Comparison of ENCODE assay signal across 9 cellular contexts in the genomic region with DNA sequence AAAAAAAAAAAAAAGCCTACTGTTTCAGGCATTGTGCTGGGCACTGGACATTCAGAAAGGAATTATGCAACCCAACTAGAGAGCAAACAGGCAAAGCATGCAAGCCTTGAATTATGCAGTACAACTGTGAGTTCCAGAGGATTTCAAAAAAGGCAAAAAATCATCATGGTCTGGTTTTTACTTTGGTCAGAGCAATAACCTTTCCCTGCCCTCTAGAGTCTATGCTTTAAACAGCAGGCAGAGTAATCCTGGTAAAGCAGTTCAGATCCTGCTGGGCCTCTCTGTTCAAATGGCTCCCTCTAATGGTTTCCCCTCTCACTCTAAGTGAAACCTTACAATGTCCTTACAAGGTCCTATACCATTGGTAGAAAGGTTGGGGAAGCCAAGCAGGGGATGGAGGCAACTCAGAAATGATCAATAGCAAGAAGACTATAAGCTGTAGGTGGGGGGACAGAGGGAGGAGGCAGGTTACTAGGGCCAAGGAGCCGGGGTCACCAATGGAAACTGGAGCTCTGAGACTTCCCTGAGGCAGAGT. TPM values are rescaled to one million over a fixed set of nuclear protein-coding genes. Genes with fewer than 3 reads are reported as not detected.
DNase-seq lines count a peak whose midpoint lies in the region; ATAC-seq and TF ChIP-seq lines count a peak whose summit lies in the region.
"Had no signal": no experiment of that assay in that cellular context is flagged by ENCODE, and none has a peak within 500 bp of the region (broad histone marks: within the 10 kb centered on the region; RNA-seq: fewer than 3 reads in every experiment).

No MANE protein-coding gene starts in this region.

- no peak overlapping the region for H3K4me3 Mint-ChIP-seq in Calu3 (ENCODE audit: low read depth, unreplicated experiment)
- H3K4me3 Mint-ChIP-seq in H9 = no peak overlapping the region
- peak overlapping the region in 1 of 8 donors; percentile 57 for H3K4me3 Mint-ChIP-seq in naive B cell

- CTCF ChIA-PET in Calu3 (lab: Charles Lee) = interaction anchor here (0.6 to 1.6 kb wide), 4 partner anchors 14 to 72 kb away, joined by 4 to 13 read pairs (median 5); no protein-coding TSS in a partner anchor

- no peak overlapping the region for H4K91ac ChIP-seq in H9 (ENCODE audit: insufficient read length, low read depth, low read length)

- H3K9me3 Mint-ChIP-seq in Calu3 (ENCODE audit: low read depth, unreplicated experiment) (no peaks in the 10 kb centered on the region), H9 (no peaks in the 10 kb centered on the region), naive B cell (no peaks in the 10 kb centered on the region)

- no peaks in the 10 kb centered on the region for H3K4me1 ChIP-seq in H9 (ENCODE audit: insufficient read depth, low read length)

- BruUV-seq in Calu3 (replicated peaks; lab: Mats Ljungman, UMichigan) = no TSS peak

- H2BK20ac ChIP-seq in H9 (ENCODE audit: low read depth, low read length, poor library complexity, severe bottlenecking) = no peak overlapping the region

- H3K36me3 Mint-ChIP-seq in Calu3 (ENCODE audit: insufficient read depth, unreplicated experiment) (peaks cover 19% of the 10 kb centered on the region), H9 (ENCODE audit: insufficient read depth in 1 of 3, low read depth in 3 of 3) (no peaks in the 10 kb centered on the region), naive B cell (no peaks in the 10 kb centered on the region)

- H3K4me3 ChIP-seq in WI38 (ENCODE audit: low read depth, low read length) = no peak overlapping the region

- H3K9me3 ChIP-seq in H9 (ENCODE audit: control insufficient read depth, low read depth, low read length) = no peaks in the 10 kb centered on the region

- no peaks in the 10 kb centered on the region for H3K23me2 ChIP-seq in H9 (ENCODE audit: insufficient read length, low read depth, low read length, poor library complexity, severe bottlenecking)

- no peaks in the 10 kb centered on the region for H3K79me1 ChIP-seq in H9 (ENCODE audit: insufficient read depth, low read depth, low read length, poor library complexity, severe bottlenecking)

- no peak overlapping the region for H3K4me2 ChIP-seq in H9 (ENCODE audit: insufficient read depth, insufficient read length, low read length)

- H3K27ac Mint-ChIP-seq in Calu3 (ENCODE audit: unreplicated experiment) (no peak overlapping the region), H9 (0 out of 7 replicates have a peak overlapping the region, but pooled peaks of 1 of the 3 experiments have one; percentile 39), naive B cell (peak overlapping the region in 1 of 6 donors; percentile 60)

- H3K14ac ChIP-seq in H9 (ENCODE audit: insufficient read depth, low read length) = no peak overlapping the region

- no peak overlapping the region for H3T11ph ChIP-seq in H9 (ENCODE audit: low read length)

- no peak overlapping the region for H2BK120ac ChIP-seq in H9 (ENCODE audit: low read depth, low read length, poor library complexity, severe bottlenecking)

- DNase-seq in Calu3 = peak; percentile 64
- peak; percentile 83 for DNase-seq in H9
- peak; percentile 77 for DNase-seq in NCI-H345 (lab: John Stamatoyannopoulos, UW)
- DNase-seq in naive B cell = peak; percentile 56

- intact Hi-C loops in Calu3 (cut with micrococcal nuclease; ENCODE audit: unreplicated experiment) = loop anchor here (1.0 kb wide), 1 partner anchor 37 kb away; no protein-coding TSS in a partner anchor

- no peak overlapping the region for H3K56ac ChIP-seq in H9 (ENCODE audit: insufficient read length, low read depth, low read length)

- H3K4ac ChIP-seq in H9 (ENCODE audit: low read depth, low read length) = no peak overlapping the region

- peak overlapping the region; percentile 43 for H3K18ac ChIP-seq in H9 (ENCODE audit: insufficient read length, low read depth, low read length)

- no peak overlapping the region for H4K8ac ChIP-seq in H9 (replicated peaks; ENCODE audit: insufficient read length, low read depth, low read length)

- no peaks in the 10 kb centered on the region; the same call in 1 of the 2 replicates for H3K79me2 ChIP-seq in H9 (ENCODE audit: insufficient read depth, low read length)

- H3K27ac ChIP-seq in H9 (ENCODE audit: insufficient read length, low read depth, low read length) = no peak overlapping the region

- no peak overlapping the region for H2BK12ac ChIP-seq in H9 (ENCODE audit: insufficient read length, low read depth, low read length)

- no peak overlapping the region for H4K5ac ChIP-seq in H9 (ENCODE audit: insufficient read length, low read depth, low read length)

- no peak overlapping the region for H3K9ac ChIP-seq in H9 (ENCODE audit: extremely low read depth, insufficient read length, low read length)

- TF ChIP-seq CTCF in Calu3 (IDR thresholded peaks at IDR 0.05; ENCODE audit: unreplicated experiment) = peak; percentile 61
- peak; percentile 83 for TF ChIP-seq CTCF in H9 (conservative IDR thresholded peaks at IDR 0.05)
- peak; percentile 93 for TF ChIP-seq CTCF in WI38 (IDR thresholded peaks at IDR 0.05; ENCODE audit: low read depth, low read length)

- no peaks in the 10 kb centered on the region for H3K27me3 ChIP-seq in H9 (ENCODE audit: insufficient read depth, low read length)

- H3K27me3 Mint-ChIP-seq in Calu3 (ENCODE audit: unreplicated experiment) (peaks cover 29% of the 10 kb centered on the region), H9 (ENCODE audit: low read depth) (peaks cover 12% of the 10 kb centered on the region), naive B cell (peaks cover 0 to 4% (median 3%) of the 10 kb centered on the region in 3 donors)

- H3K4me1 Mint-ChIP-seq in Calu3 (ENCODE audit: low read depth, unreplicated experiment) = peaks cover 27% of the 10 kb centered on the region
- H3K4me1 Mint-ChIP-seq in H9 = peaks cover 17 to 18% of the 10 kb centered on the region in 2 experiments
- H3K4me1 Mint-ChIP-seq in naive B cell = peaks cover 28 to 40% (median 38%) of the 10 kb centered on the region in 3 donors

- H2AK5ac ChIP-seq in H9 (ENCODE audit: insufficient read length, low read length) = no peak overlapping the region

- no peak overlapping the region for H2BK5ac ChIP-seq in H9 (ENCODE audit: insufficient read length, low read length)

- H4K20me1 ChIP-seq in H9 (ENCODE audit: control insufficient read depth, insufficient read depth, insufficient read length) = no peaks in the 10 kb centered on the region

- no CpG with 5 or more reads among the region's 1 CpG for WGBS in H9 (ENCODE audit: extremely low coverage, insufficient read length, low lambda C conversion rate)

- ATAC-seq in esophagus mucosa (peak; percentile 59), naive B cell (ENCODE audit: low read depth in 2 of 2) (peak; percentile 7 to 11), GM18861 (IDR thresholded peaks at IDR 0.05; ENCODE audit: unreplicated experiment) (no peak), HG02973 (IDR thresholded peaks at IDR 0.05; ENCODE audit: unreplicated experiment) (no peak)

- no peak overlapping the region for H2BK15ac ChIP-seq in H9 (ENCODE audit: low read depth, low read length)

- H2AFZ ChIP-seq in H9 (ENCODE audit: low read length) = no peak overlapping the region

- no peak overlapping the region for H3K23ac ChIP-seq in H9 (ENCODE audit: insufficient read length, low read depth, low read length)

RNA-seq across cellular contexts. Expression of gene TAF15, which starts 4.6 kb away (rescaled TPM):
- total RNA-seq in Calu3 (2022) = 284 and 286 TPM in 2 replicates
- total RNA-seq in H9 (2021) = 290 and 304 TPM in 2 replicates
- 156 TPM for total RNA-seq in esophagus mucosa
- 10 to 100 TPM; 16.6 to 44.4 (median 21.7) TPM for polyA plus RNA-seq in naive B cell (ENCODE audit: low read depth in 6 of 6)

RNA-seq across cellular contexts. Expression of gene MMP28, which starts 9.3 kb away (rescaled TPM):
- total RNA-seq in Calu3 (2022) = not detected in 2 replicates
- not detected in 2 replicates for total RNA-seq in H9 (2021)
- 14.5 TPM for total RNA-seq in esophagus mucosa
- under 1 TPM in 1 of 6 donors, not detected in 5; 0.21 TPM for polyA plus RNA-seq in naive B cell (ENCODE audit: low read depth in 6 of 6)
- total RNA-seq: activated CD8-positive, alpha-beta memory T cell treated with anti-CD3 and anti-CD28 coated beads for 36 hours had no signal

RNA-seq across cellular contexts. Expression of gene C17orf50, which starts 44.0 kb away (rescaled TPM):
- total RNA-seq in Calu3 (2022) (not detected in 2 replicates), H9 (2021) (not detected in 2 replicates), esophagus mucosa (not detected)
- polyA plus RNA-seq in naive B cell (ENCODE audit: low read depth in 6 of 6) = not detected
- total RNA-seq: activated CD8-positive, alpha-beta memory T cell treated with anti-CD3 and anti-CD28 coated beads for 36 hours had no signal

RNA-seq across cellular contexts. Expression of gene GAS2L2, which starts 51.7 kb away (rescaled TPM):
- not detected in 2 replicates for total RNA-seq in Calu3 (2022)
- total RNA-seq in H9 (2021) = not detected in 2 replicates
- not detected for total RNA-seq in esophagus mucosa
- not detected for polyA plus RNA-seq in naive B cell (ENCODE audit: low read depth in 6 of 6)

Comparison
In these comparisons a context has a peak if more than half of its experiments do, and no peak if none do; other contexts are left out.
1. ATAC-seq: peak in esophagus mucosa (single experiment) and naive B cell (2 of 2); none in GM18861 (single experiment) and HG02973 (single experiment).
2. RNA of gene MMP28, which starts 9.3 kb away (total RNA-seq): 14.5 TPM in esophagus mucosa (single experiment); not detected in Calu3 and not detected in H9; every median in the first group is over 10 times any median in the second.
3. Peak in every context shown above with its lines, with median percentiles within 50 percentile points of each other: DNase-seq and CTCF ChIP-seq.